24 cellular contexts compared by ENCODE assay signal in the genomic region with DNA sequence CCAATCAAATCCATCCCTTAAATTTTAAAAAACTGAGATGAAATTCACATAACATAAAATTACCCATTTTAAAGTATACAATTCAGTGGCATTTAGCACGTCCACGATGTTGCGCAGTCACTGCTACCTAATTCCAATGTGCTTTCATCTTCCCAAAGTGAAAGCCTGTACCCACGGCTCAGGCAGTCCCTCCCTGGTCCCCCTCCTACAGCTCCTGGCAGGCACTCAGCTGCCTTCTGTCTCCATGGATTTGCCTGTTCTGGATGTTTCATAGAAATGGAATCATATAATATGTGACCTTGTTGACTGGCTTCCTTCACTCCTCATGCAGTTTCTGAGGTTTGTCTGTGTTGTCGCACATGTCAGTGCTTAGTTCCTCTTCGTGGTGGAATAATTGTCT.
"Had no signal": no experiment of that assay in that cellular context is flagged by ENCODE, and none has a peak within 500 bp of the region (broad histone marks: within the 10 kb centered on the region; RNA-seq: fewer than 3 reads in every experiment).

No MANE protein-coding gene starts in this region.

- H3K4me3 ChIP-seq: colonic mucosa, esophagus squamous epithelium, lower lobe of right lung, ovary, right lobe of liver, suprapubic skin, transverse colon, upper lobe of right lung, uterus had no signal

- H3K36me3 Mint-ChIP-seq: immature natural killer cell; naive thymus-derived CD8-positive, alpha-beta T cell; stimulated activated naive B cell treated with anti-CD40 and anti-IgM and Interleukin-4, amounts not matched to agents 10 μg/mL and 1 μg/mL and 100 μg/mL, for 72 hours had no signal

- H3K27me3 ChIP-seq: colonic mucosa, ovary, right lobe of liver, transverse colon, uterus had no signal

- H3K36me3 ChIP-seq: colonic mucosa, esophagus squamous epithelium, lower lobe of right lung, ovary, right lobe of liver, suprapubic skin, transverse colon, upper lobe of right lung, uterus had no signal

- H3K4me1 Mint-ChIP-seq: immature natural killer cell; stimulated activated naive B cell treated with anti-CD40 and anti-IgM and Interleukin-4, amounts not matched to agents 10 μg/mL and 1 μg/mL and 100 μg/mL, for 72 hours had no signal

- ATAC-seq: left ventricle myocardium superior; lower lobe of right lung; naive thymus-derived CD8-positive, alpha-beta T cell; stimulated activated naive B cell treated with anti-CD40 and anti-IgM and Interleukin-4, amounts not matched to agents 10 μg/mL and 1 μg/mL and 100 μg/mL, for 72 hours; upper lobe of right lung had no signal

- H3K27ac Mint-ChIP-seq: dendritic cell treated with granulocyte-macrophage colony-stimulating factor and Interleukin-4, amounts not matched to agents 40 ng/mL and 50 ng/mL, for 4 days; immature natural killer cell; naive thymus-derived CD8-positive, alpha-beta T cell; nephron progenitor cell; stimulated activated naive B cell treated with anti-CD40 and anti-IgM and Interleukin-4, amounts not matched to agents 10 μg/mL and 1 μg/mL and 100 μg/mL, for 72 hours; stimulated activated naive CD8-positive, alpha-beta T cell treated with anti-CD3 and anti-CD28 coated beads, Interleukin-15, Interleukin-2, amounts not matched to agents 100 ng/mL and 50 ng/mL, for 24 hours had no signal

- H3K27ac ChIP-seq: colonic mucosa, esophagus squamous epithelium, lower lobe of right lung, ovary, right lobe of liver, suprapubic skin, transverse colon, upper lobe of right lung, uterus had no signal

- DNase-seq: colonic mucosa; effector CD8-positive, alpha-beta T cell; esophagus squamous epithelium; foreskin melanocyte; hypothalamus; immature natural killer cell; left ventricle myocardium superior; lower lobe of right lung; naive thymus-derived CD8-positive, alpha-beta T cell; nephron progenitor cell; nucleus accumbens; ovary; retina; right lobe of liver; small intestine; stimulated activated CD4-positive, alpha-beta T cell treated with anti-CD3 and anti-CD28 coated beads, Interleukin-15, amount 100 ng/mL, for 24 hours; stimulated activated CD4-positive, alpha-beta T cell treated with anti-CD3 and anti-CD28 coated beads, Interleukin-2, amount 100 ng/mL, for 48 hours; stimulated activated naive B cell treated with anti-CD40 and anti-IgM and Interleukin-4, amounts not matched to agents 10 μg/mL and 1 μg/mL and 100 μg/mL, for 72 hours; transverse colon; upper lobe of right lung; uterus had no signal

- H3K4me1 ChIP-seq: colonic mucosa, esophagus squamous epithelium, lower lobe of right lung, right lobe of liver, suprapubic skin, transverse colon, upper lobe of right lung, uterus had no signal

- H3K9me3 Mint-ChIP-seq: dendritic cell treated with granulocyte-macrophage colony-stimulating factor and Interleukin-4, amounts not matched to agents 40 ng/mL and 50 ng/mL, for 4 days; immature natural killer cell; naive thymus-derived CD8-positive, alpha-beta T cell; stimulated activated naive CD8-positive, alpha-beta T cell treated with anti-CD3 and anti-CD28 coated beads, Interleukin-15, Interleukin-2, amounts not matched to agents 100 ng/mL and 50 ng/mL, for 24 hours had no signal

- H3K4me3 Mint-ChIP-seq: dendritic cell treated with granulocyte-macrophage colony-stimulating factor and Interleukin-4, amounts not matched to agents 40 ng/mL and 50 ng/mL, for 4 days; immature natural killer cell; naive thymus-derived CD8-positive, alpha-beta T cell; nephron progenitor cell; stimulated activated naive B cell treated with anti-CD40 and anti-IgM and Interleukin-4, amounts not matched to agents 10 μg/mL and 1 μg/mL and 100 μg/mL, for 72 hours; stimulated activated naive CD8-positive, alpha-beta T cell treated with anti-CD3 and anti-CD28 coated beads, Interleukin-15, Interleukin-2, amounts not matched to agents 100 ng/mL and 50 ng/mL, for 24 hours had no signal

- H3K9me3 ChIP-seq: colonic mucosa, esophagus squamous epithelium, lower lobe of right lung, ovary, right lobe of liver, suprapubic skin, transverse colon, upper lobe of right lung, uterus had no signal
